Comparison of ENCODE assay signal across 10 cellular contexts in the genomic region with DNA sequence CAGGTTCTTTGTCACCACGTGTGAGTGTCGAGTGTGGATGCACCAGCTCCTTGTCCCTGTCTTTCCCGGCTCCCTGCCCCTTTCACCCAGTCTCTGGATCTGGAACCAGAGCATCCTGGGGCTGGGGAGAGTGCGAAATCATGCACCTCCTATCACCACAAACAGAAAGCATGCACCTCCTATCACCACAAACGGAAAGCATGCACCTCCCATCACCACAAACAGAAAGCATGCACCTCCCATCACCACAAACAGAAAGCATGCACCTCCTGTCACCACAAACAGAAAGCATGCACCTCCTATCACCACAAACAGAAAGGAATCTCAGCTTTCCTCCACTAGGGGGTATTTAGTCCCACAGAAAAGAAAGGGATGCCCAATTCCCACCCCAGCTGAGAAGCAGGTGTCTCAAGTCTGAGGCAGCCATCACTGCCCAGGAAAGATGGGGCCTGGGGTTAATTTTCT. TPM values are rescaled to one million over a fixed set of nuclear protein-coding genes. Genes with fewer than 3 reads are reported as not detected.
DNase-seq lines count a peak whose midpoint lies in the region; ATAC-seq, FAIRE-seq and TF ChIP-seq lines count a peak whose summit lies in the region.
"Had no signal": no experiment of that assay in that cellular context is flagged by ENCODE, and none has a peak within 500 bp of the region (broad histone marks: within the 10 kb centered on the region; RNA-seq: fewer than 3 reads in every experiment).

No MANE protein-coding gene starts in this region.

- peak; percentile 6 for TF ChIP-seq CTCF in astrocyte (IDR thresholded peaks at IDR 0.05; ENCODE audit: insufficient read depth, low read depth, low read length)
- TF ChIP-seq CTCF in retinal pigment epithelial cell (conservative IDR thresholded peaks at IDR 0.05; ENCODE audit: low read depth, low read length), result peak; percentile 33
- TF ChIP-seq CTCF in heart left ventricle (IDR thresholded peaks at IDR 0.05), result no peak
- no peak for TF ChIP-seq CTCF in upper lobe of left lung (IDR thresholded peaks at IDR 0.05)

- DNase-seq in activated T-cell treated with anti-CD3 and anti-CD28 coated beads, Interleukin-2, amount 50 U/mL, for 72 hours, result no peak
- no peak for DNase-seq in activated T-cell treated with anti-CD3 and anti-CD28 coated beads, Interleukin-2, amount 50 U/mL, for 24 hours
- DNase-seq in NCI-H1105 treated with DMSO at 0.1 percent for 48 hours (lab: John Stamatoyannopoulos, UW) (peak; percentile 59), astrocyte (ENCODE audit: low read depth) (no peak), retinal pigment epithelial cell (ENCODE audit: low read depth) (no peak), putamen (ENCODE audit: low spot score) (no peak), heart left ventricle (no peak), upper lobe of left lung (no peak)

- H3K9me3 ChIP-seq in astrocyte (ENCODE audit: insufficient read depth, low read depth, low read length), result no peaks in the 10 kb centered on the region
- no peaks in the 10 kb centered on the region for H3K9me3 ChIP-seq in heart left ventricle
- H3K9me3 ChIP-seq in upper lobe of left lung, result no peaks in the 10 kb centered on the region

- H3K27ac Mint-ChIP-seq in activated T-cell treated with anti-CD3 and anti-CD28 coated beads, Interleukin-2, amount 50 U/mL, for 72 hours, result no peak overlapping the region
- H3K27ac Mint-ChIP-seq in activated T-cell treated with anti-CD3 and anti-CD28 coated beads, Interleukin-2, amount 50 U/mL, for 24 hours, result no peak overlapping the region
- no peak overlapping the region for H3K27ac Mint-ChIP-seq in astrocyte (ENCODE audit: unreplicated experiment)

- H2AFZ ChIP-seq in astrocyte (ENCODE audit: low read depth, low read length), result no peak overlapping the region

- TF ChIP-seq EP300 in upper lobe of left lung (IDR thresholded peaks at IDR 0.05), result no peak

- no peak overlapping the region for H3K4me2 ChIP-seq in astrocyte (ENCODE audit: low read length)

- no peak for FAIRE-seq in astrocyte (lab: Jason Lieb, UNC)

- peaks cover 0 to 1% of the 10 kb centered on the region in 2 donors for H3K36me3 Mint-ChIP-seq in activated T-cell treated with anti-CD3 and anti-CD28 coated beads, Interleukin-2, amount 50 U/mL, for 72 hours (ENCODE audit: insufficient read depth in 2 of 2)
- peaks cover 11% of the 10 kb centered on the region for H3K36me3 Mint-ChIP-seq in activated T-cell treated with anti-CD3 and anti-CD28 coated beads, Interleukin-2, amount 50 U/mL, for 24 hours (ENCODE audit: low read depth)
- H3K36me3 Mint-ChIP-seq in astrocyte (ENCODE audit: low read depth, unreplicated experiment), result peaks cover 1% of the 10 kb centered on the region
- H3K36me3 Mint-ChIP-seq: activated naive CD4-positive, alpha-beta T cell treated with anti-CD3 and anti-CD28 coated beads, Interleukin-2, amount 50 U/mL, for 24 hours had no signal

- no peak for TF ChIP-seq POLR2A in heart left ventricle (IDR thresholded peaks at IDR 0.05)
- no peak for TF ChIP-seq POLR2A in upper lobe of left lung (IDR thresholded peaks at IDR 0.05)

- no peak overlapping the region for H3K9ac ChIP-seq in astrocyte (ENCODE audit: low read length)

- no peaks in the 10 kb centered on the region for H3K9me3 Mint-ChIP-seq in activated T-cell treated with anti-CD3 and anti-CD28 coated beads, Interleukin-2, amount 50 U/mL, for 72 hours
- no peaks in the 10 kb centered on the region for H3K9me3 Mint-ChIP-seq in activated T-cell treated with anti-CD3 and anti-CD28 coated beads, Interleukin-2, amount 50 U/mL, for 24 hours
- H3K9me3 Mint-ChIP-seq in astrocyte (ENCODE audit: unreplicated experiment), result no peaks in the 10 kb centered on the region
- H3K9me3 Mint-ChIP-seq: activated naive CD4-positive, alpha-beta T cell treated with anti-CD3 and anti-CD28 coated beads, Interleukin-2, amount 50 U/mL, for 24 hours had no signal

- no peaks in the 10 kb centered on the region for H3K36me3 ChIP-seq in astrocyte (ENCODE audit: insufficient read depth, low read length)
- peaks cover 0 to 7% (median 2%) of the 10 kb centered on the region in 9 donors for H3K36me3 ChIP-seq in heart left ventricle
- peaks cover 0 to 3% (median 0%) of the 10 kb centered on the region in 4 donors for H3K36me3 ChIP-seq in upper lobe of left lung

- H3K4me3 ChIP-seq in astrocyte (ENCODE audit: insufficient read depth, low read depth, low read length), result no peak overlapping the region
- no peak overlapping the region for H3K4me3 ChIP-seq in retinal pigment epithelial cell (ENCODE audit: low read length)
- no peak overlapping the region for H3K4me3 ChIP-seq in heart left ventricle
- no peak overlapping the region for H3K4me3 ChIP-seq in upper lobe of left lung

- ATAC-seq in activated T-cell treated with anti-CD3 and anti-CD28 coated beads, Interleukin-2, amount 50 U/mL, for 72 hours (replicated peaks in 1 of 2), result peak; percentile 49 to 54
- ATAC-seq in heart left ventricle (no peak), upper lobe of left lung (ENCODE audit: low FRiP score in 2 of 2) (no peak)

- H4K20me1 ChIP-seq in astrocyte (ENCODE audit: insufficient read depth, low read length), result no peaks in the 10 kb centered on the region

- peaks cover 7% of the 10 kb centered on the region for H3K4me1 ChIP-seq in astrocyte (ENCODE audit: insufficient read depth, low read length)
- H3K4me1 ChIP-seq in heart left ventricle, result peaks cover 0 to 12% (median 0%) of the 10 kb centered on the region in 12 donors
- H3K4me1 ChIP-seq in upper lobe of left lung, result peaks cover 13 to 21% (median 16%) of the 10 kb centered on the region in 4 donors

- no peaks in the 10 kb centered on the region for H3K27me3 Mint-ChIP-seq in activated T-cell treated with anti-CD3 and anti-CD28 coated beads, Interleukin-2, amount 50 U/mL, for 72 hours (ENCODE audit: low read depth)
- no peaks in the 10 kb centered on the region for H3K27me3 Mint-ChIP-seq in activated T-cell treated with anti-CD3 and anti-CD28 coated beads, Interleukin-2, amount 50 U/mL, for 24 hours
- peaks cover 36% of the 10 kb centered on the region for H3K27me3 Mint-ChIP-seq in astrocyte (ENCODE audit: low read depth, unreplicated experiment)
- H3K27me3 Mint-ChIP-seq: activated naive CD4-positive, alpha-beta T cell treated with anti-CD3 and anti-CD28 coated beads, Interleukin-2, amount 50 U/mL, for 24 hours had no signal

- WGBS in heart left ventricle, 4 donors, result 15 to 33% (median 20%) methylated on average over 5 of the region's 5 CpGs
- 43 to 44% methylated on average over 3 to 5 of the region's 5 CpGs for WGBS in upper lobe of left lung, 2 donors

- H3K79me2 ChIP-seq in astrocyte (ENCODE audit: insufficient read depth, low read length), result no peaks in the 10 kb centered on the region

- H3K27ac ChIP-seq in astrocyte (ENCODE audit: low read depth, low read length) (no peak overlapping the region), heart left ventricle (no peak overlapping the region), upper lobe of left lung (no peak overlapping the region)
- H3K27ac ChIP-seq: RWPE1 had no signal

- H3K27me3 ChIP-seq in astrocyte (ENCODE audit: insufficient read depth, low read length) (peaks cover 49% of the 10 kb centered on the region), heart left ventricle (peaks cover 11 to 61% (median 37%) of the 10 kb centered on the region in 9 donors), upper lobe of left lung (peaks cover 0 to 17% (median 3%) of the 10 kb centered on the region in 4 donors)

- intact Hi-C loops in heart left ventricle (cut with DNase I), result no loop called here

- peaks cover 46% of the 10 kb centered on the region for H3K4me1 Mint-ChIP-seq in activated T-cell treated with anti-CD3 and anti-CD28 coated beads, Interleukin-2, amount 50 U/mL, for 72 hours (ENCODE audit: low read depth)
- peaks cover 47% of the 10 kb centered on the region for H3K4me1 Mint-ChIP-seq in activated T-cell treated with anti-CD3 and anti-CD28 coated beads, Interleukin-2, amount 50 U/mL, for 24 hours (ENCODE audit: low read depth)
- H3K4me1 Mint-ChIP-seq in astrocyte (ENCODE audit: low read depth, unreplicated experiment), result peaks cover 22% of the 10 kb centered on the region

- H3K4me3 Mint-ChIP-seq in activated T-cell treated with anti-CD3 and anti-CD28 coated beads, Interleukin-2, amount 50 U/mL, for 72 hours, result peak overlapping the region; percentile 38 to 65
- no peak overlapping the region for H3K4me3 Mint-ChIP-seq in activated T-cell treated with anti-CD3 and anti-CD28 coated beads, Interleukin-2, amount 50 U/mL, for 24 hours
- no peak overlapping the region for H3K4me3 Mint-ChIP-seq in astrocyte (ENCODE audit: unreplicated experiment)
- H3K4me3 Mint-ChIP-seq: activated naive CD4-positive, alpha-beta T cell treated with anti-CD3 and anti-CD28 coated beads, Interleukin-2, amount 50 U/mL, for 24 hours had no signal

RNA-seq across cellular contexts. Expression of a gene that starts 5.9 kb away (rescaled TPM):
- total RNA-seq in activated T-cell treated with anti-CD3 and anti-CD28 coated beads, Interleukin-2, amount 50 U/mL, for 72 hours, result 10 to 100 TPM; 13.0 to 13.6 TPM
- total RNA-seq in astrocyte (0.20 and 0.22 TPM in 2 replicates), heart left ventricle (not detected), upper lobe of left lung (1 to 10 TPM in 2 of 6 donors, under 1 TPM in 2, not detected in 2; 0.17 to 1.3 (median 1.0) TPM)
- not detected for polyA plus RNA-seq in heart left ventricle

RNA-seq across cellular contexts. Expression of a gene that starts 16.9 kb away (rescaled TPM):
- 10 to 100 TPM; 21.6 to 24.0 TPM for total RNA-seq in activated T-cell treated with anti-CD3 and anti-CD28 coated beads, Interleukin-2, amount 50 U/mL, for 72 hours
- 15.2 and 15.8 TPM in 2 replicates for total RNA-seq in astrocyte
- 10 to 100 TPM; 23.2 to 48.2 (median 38.9) TPM for total RNA-seq in heart left ventricle
- 10 to 100 TPM; 21.0 to 37.1 TPM for polyA plus RNA-seq in heart left ventricle
- 10 to 100 TPM; 27.7 to 64.4 (median 36.9) TPM for total RNA-seq in upper lobe of left lung

RNA-seq across cellular contexts. Expression of a gene that starts 17.1 kb away (rescaled TPM):
- 10 to 100 TPM; 70.4 to 89.0 TPM for total RNA-seq in activated T-cell treated with anti-CD3 and anti-CD28 coated beads, Interleukin-2, amount 50 U/mL, for 72 hours
- total RNA-seq in astrocyte (30.5 and 31.6 TPM in 2 replicates), heart left ventricle (10 to 100 TPM; 34.1 to 47.8 (median 41.9) TPM), upper lobe of left lung (10 to 100 TPM; 23.2 to 39.8 (median 34.2) TPM)
- polyA plus RNA-seq in heart left ventricle, result 10 to 100 TPM; 48.8 to 59.4 TPM

RNA-seq across cellular contexts. Expression of a gene that starts 45.8 kb away (rescaled TPM):
- 10 to 100 TPM; 42.6 to 48.7 TPM for total RNA-seq in activated T-cell treated with anti-CD3 and anti-CD28 coated beads, Interleukin-2, amount 50 U/mL, for 72 hours
- total RNA-seq in astrocyte (46.6 and 47.8 TPM in 2 replicates), heart left ventricle (10 to 100 TPM; 35.0 to 49.6 (median 37.8) TPM), upper lobe of left lung (10 to 100 TPM; 27.2 to 42.6 (median 35.8) TPM)
- 10 to 100 TPM; 19.6 to 36.8 TPM for polyA plus RNA-seq in heart left ventricle

RNA-seq across cellular contexts. Expression of a gene that starts 46.5 kb away (rescaled TPM):
- total RNA-seq in activated T-cell treated with anti-CD3 and anti-CD28 coated beads, Interleukin-2, amount 50 U/mL, for 72 hours, result 10 to 100 TPM; 65.8 to 75.6 TPM
- total RNA-seq in astrocyte, result 17.0 and 18.5 TPM in 2 replicates
- 10 to 100 TPM in 6 of 9 donors, 1 to 10 TPM in 3; 9.4 to 18.8 (median 11.0) TPM for total RNA-seq in heart left ventricle
- 1 to 10 TPM; 4.7 to 9.8 TPM for polyA plus RNA-seq in heart left ventricle
- total RNA-seq in upper lobe of left lung, result 10 to 100 TPM in 5 of 6 donors, 1 to 10 TPM in 1; 9.9 to 32.5 (median 15.8) TPM

Comparison
In these comparisons a context has a peak if more than half of its experiments do, and no peak if none do; other contexts are left out.
1. H3K4me3 Mint-ChIP-seq: peak in activated T-cell treated with anti-CD3 and anti-CD28 coated beads, Interleukin-2, amount 50 U/mL, for 72 hours (2 of 2); none in activated T-cell treated with anti-CD3 and anti-CD28 coated beads, Interleukin-2, amount 50 U/mL, for 24 hours (single experiment) and astrocyte (single experiment).
2. ATAC-seq: peak in activated T-cell treated with anti-CD3 and anti-CD28 coated beads, Interleukin-2, amount 50 U/mL, for 72 hours (2 of 2); none in heart left ventricle (0 of 4) and upper lobe of left lung (0 of 2).
3. CTCF ChIP-seq: peak in astrocyte (single experiment) and retinal pigment epithelial cell (single experiment); none in heart left ventricle (0 of 12) and upper lobe of left lung (0 of 6).
4. RNA of a gene that starts 5.9 kb away (total RNA-seq): 13.0 to 13.6 TPM in activated T-cell treated with anti-CD3 and anti-CD28 coated beads, Interleukin-2, amount 50 U/mL, for 72 hours; 0.17 to 1.3 TPM in upper lobe of left lung, 0.20 to 0.22 TPM in astrocyte and not detected in heart left ventricle; every median in the first group is over 4 times any median in the second.